29 cellular contexts compared by ENCODE assay signal in genomic region chr1:30260318-30260717, GRCh38.
"Had no signal": no experiment of that assay in that cellular context is flagged by ENCODE, and none has a peak within 500 bp of the region (broad histone marks: within the 10 kb centered on the region; RNA-seq: fewer than 3 reads in every experiment).

No MANE protein-coding gene starts in this region.

- FAIRE-seq: islet of Langerhans, kidney, urothelium cell line had no signal

- H3K36me3 ChIP-seq: left lung, lower lobe of right lung, neural progenitor cell, ovary, right atrium auricular region, right lobe of liver, stomach, thyroid gland, transverse colon, upper lobe of left lung had no signal

- H3K4me2 ChIP-seq: neural progenitor cell, smooth muscle cell had no signal

- H3K4me3 ChIP-seq: left lung, lower lobe of right lung, neural progenitor cell, ovary, right atrium auricular region, right lobe of liver, smooth muscle cell, stomach, testis, thyroid gland, transverse colon, upper lobe of left lung had no signal

- H3K9me3 ChIP-seq: left lung, lower lobe of right lung, ovary, right atrium auricular region, right lobe of liver, stomach, testis, thyroid gland, transverse colon, upper lobe of left lung had no signal

- H3K9ac ChIP-seq: neural progenitor cell had no signal

- H3K4me1 ChIP-seq: left lung, lower lobe of right lung, right atrium auricular region, right lobe of liver, stomach, testis, transverse colon, upper lobe of left lung had no signal

- H3K27ac ChIP-seq: left lung, lower lobe of right lung, neural progenitor cell, ovary, right atrium auricular region, right lobe of liver, stomach, testis, thyroid gland, transverse colon, upper lobe of left lung had no signal

- H3K27me3 ChIP-seq: neural progenitor cell, ovary, right atrium auricular region, right lobe of liver, testis, thyroid gland, upper lobe of left lung had no signal

- DNase-seq: hypothalamus; immature natural killer cell; kidney; left colon; left lung; lower lobe of right lung; mammary epithelial cell; mesenchymal stem cell; naive B cell; natural killer cell; nephron progenitor cell; ovary; stimulated activated CD4-positive, alpha-beta T cell treated with anti-CD3 and anti-CD28 coated beads, Interleukin-1b, Interleukin-23, amount 100 ng/mL, for 48 hours; stimulated activated CD4-positive, alpha-beta T cell treated with anti-CD3 and anti-CD28 coated beads, Interleukin-2, amount 100 ng/mL, for 48 hours; stimulated activated CD4-positive, alpha-beta T cell treated with anti-CD3 and anti-CD28 coated beads, Interleukin-4, amount 100 ng/mL, for 4 hours; stimulated activated CD8-positive, alpha-beta memory T cell treated with anti-CD3 and anti-CD28 coated beads, Interleukin-4, amount 100 ng/mL, for 48 hours; stimulated activated naive CD8-positive, alpha-beta T cell treated with anti-CD3 and anti-CD28 coated beads, Interleukin-15, Interleukin-2, amounts not matched to agents 100 U/mL and 50 U/mL, for 24 hours; stomach; testis; thyroid gland; transverse colon; upper lobe of left lung had no signal

- ATAC-seq: left colon; left lung; lower lobe of right lung; natural killer cell; right lobe of liver; stimulated activated memory B cell treated with anti-CD40 and anti-IgM and Interleukin-4, amounts not matched to agents 10 μg/mL and 1 μg/mL and 100 μg/mL, for 72 hours; stimulated activated naive CD8-positive, alpha-beta T cell treated with anti-CD3 and anti-CD28 coated beads, Interleukin-15, Interleukin-2, amounts not matched to agents 100 U/mL and 50 U/mL, for 24 hours had no signal

- H2AFZ ChIP-seq: neural progenitor cell had no signal
